ENCODE assay signal across 9 cellular contexts in the genomic region with DNA sequence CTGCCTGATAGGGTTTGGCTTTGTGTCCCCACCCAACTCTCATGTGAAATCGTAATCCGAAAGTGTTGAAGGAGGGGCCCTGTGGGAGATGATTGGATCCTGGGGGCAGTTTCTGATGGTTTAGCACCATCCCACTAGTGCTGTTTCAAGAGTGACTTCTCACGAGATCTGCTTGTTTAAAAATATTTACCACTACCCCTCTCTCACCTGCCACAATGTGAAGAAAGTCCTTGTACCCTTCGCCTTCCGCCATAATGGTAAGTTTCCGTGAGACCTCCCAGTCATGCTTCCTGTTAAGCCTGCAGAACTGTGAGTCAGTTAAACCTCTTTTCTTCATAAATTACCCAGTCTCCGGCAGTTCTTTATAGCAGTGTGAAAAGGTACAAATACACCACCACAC. TPM values are rescaled to one million over a fixed set of nuclear protein-coding genes. Genes with fewer than 3 reads are reported as not detected.
DNase-seq lines count a peak whose midpoint lies in the region; ATAC-seq and TF ChIP-seq lines count a peak whose summit lies in the region.
"Had no signal": no experiment of that assay in that cellular context is flagged by ENCODE, and none has a peak within 500 bp of the region (broad histone marks: within the 10 kb centered on the region; RNA-seq: fewer than 3 reads in every experiment).

No MANE protein-coding gene starts in this region.

- peak overlapping the region; percentile 82 for H3K4me2 ChIP-seq in mammary epithelial cell (ENCODE audit: insufficient read depth, low read depth, low read length)

- H3K4me3 ChIP-seq in HUES64 (ENCODE audit: low read length): peak overlapping the region; percentile 99
- no peak overlapping the region for H3K4me3 ChIP-seq in mammary epithelial cell (replicated peaks in 1 of 3; ENCODE audit: insufficient read depth in 1 of 3, low read depth in 2 of 3, low read length in 3 of 3)
- H3K4me3 ChIP-seq: SJSA1 had no signal

- H3K4me1 ChIP-seq in HUES64 (ENCODE audit: insufficient read depth, low read length) (peaks cover 28% of the 10 kb centered on the region), mammary epithelial cell (ENCODE audit: insufficient read depth, low read length) (peaks cover 8% of the 10 kb centered on the region)
- H3K4me1 ChIP-seq: parathyroid adenoma had no signal

- H2AFZ ChIP-seq in mammary epithelial cell (ENCODE audit: low read depth, low read length): no peak overlapping the region
- H2AFZ ChIP-seq: parathyroid adenoma had no signal

- peaks cover 54% of the 10 kb centered on the region for H3K79me2 ChIP-seq in mammary epithelial cell (ENCODE audit: insufficient read depth, low read length)
- H3K79me2 ChIP-seq: parathyroid adenoma had no signal

- intact Hi-C loops in mammary epithelial cell (cut with micrococcal nuclease): loop anchor here (5.0 to 10.0 kb wide), 5 partner anchors 61 to 836 kb away; a partner anchor contains a TSS

- H4K20me1 ChIP-seq in mammary epithelial cell (ENCODE audit: insufficient read depth, low read length): no peaks in the 10 kb centered on the region

- H3K36me3 ChIP-seq in HUES64 (ENCODE audit: insufficient read depth, low read length): peaks cover 14% of the 10 kb centered on the region; the same call in 1 of the 2 replicates
- no peaks in the 10 kb centered on the region for H3K36me3 ChIP-seq in mammary epithelial cell (ENCODE audit: insufficient read depth, low read length)

- CTCF ChIA-PET in mammary epithelial cell (lab: Charles Lee; ENCODE audit: low non-redundant PET): no interaction called here

- no peaks in the 10 kb centered on the region for H3K27me3 ChIP-seq in HUES64 (ENCODE audit: insufficient read depth, low read length)
- H3K27me3 ChIP-seq in mammary epithelial cell (ENCODE audit: insufficient read depth, low read length): no peaks in the 10 kb centered on the region
- H3K27me3 ChIP-seq: SJSA1 had no signal

- DNase-seq in T-helper 2 cell (peak in 4 of 5 experiments; percentile 9 to 95 (median 38)), mammary epithelial cell (no peak), globus pallidus (ENCODE audit: low spot score) (no peak), DMS 273 treated with DMSO at 0.1 percent for 48 hours (lab: John Stamatoyannopoulos, UW) (no peak)
- peak in 2 of 3 donors; percentile 44 to 47 for DNase-seq in stimulated activated CD4-positive, alpha-beta T cell treated with anti-CD3 and anti-CD28 coated beads, TNF-alpha, amount 100 ng/mL, for 48 hours (ENCODE audit: low read depth in 3 of 3)

- H3K27ac ChIP-seq in HUES64 (ENCODE audit: low read depth, low read length) (no peak overlapping the region), mammary epithelial cell (ENCODE audit: insufficient read depth, low read depth, low read length) (no peak overlapping the region)
- H3K27ac ChIP-seq: SJSA1 had no signal

- WGBS in HUES64: 91% methylated on average over 7 of the region's 7 CpGs
- WGBS in mammary epithelial cell (ENCODE audit: low coverage, missing lambda C conversion rate): 100% methylated on average over 6 of the region's 7 CpGs

- H3K9ac ChIP-seq in HUES64 (ENCODE audit: low read depth, low read length) (peak overlapping the region; percentile 37; the same call in 1 of the 2 replicates), mammary epithelial cell (ENCODE audit: insufficient read depth, low read length) (no peak overlapping the region)
- H3K9ac ChIP-seq: parathyroid adenoma had no signal

- no peak for ATAC-seq in HG03571 (IDR thresholded peaks at IDR 0.05; ENCODE audit: unreplicated experiment)

- dilution Hi-C loops in mammary epithelial cell (cut with HindIII; ENCODE audit: low sequenced_read_pairs): no loop called here

- no TSS peak for BruUV-seq in mammary epithelial cell (replicated peaks; lab: Mats Ljungman, UMichigan)

- in situ Hi-C loops in mammary epithelial cell (cut with MboI; ENCODE audit: low sequenced_read_pairs in 2 of 2): no loop called here

- H3K9me3 ChIP-seq in HUES64 (ENCODE audit: insufficient read depth, low read depth, low read length) (no peaks in the 10 kb centered on the region), mammary epithelial cell (replicated peaks; ENCODE audit: insufficient read depth, low read length) (no peaks in the 10 kb centered on the region)
- H3K9me3 ChIP-seq: SJSA1 had no signal

- no peak for TF ChIP-seq CTCF in mammary epithelial cell (conservative IDR thresholded peaks at IDR 0.05 in 1 of 2, IDR thresholded peaks at IDR 0.05 in 1 of 2; ENCODE audit: extremely low read depth in 1 of 2, insufficient read depth in 1 of 2, low read depth in 1 of 2, low read length in 2 of 2)

RNA-seq across cellular contexts. Expression of a gene that starts 2.7 kb away (rescaled TPM):
- polyA plus RNA-seq in HUES64 (2013, experiment 1 of 2): 7.3 TPM
- 7.7 TPM for polyA plus RNA-seq in HUES64 (2013, experiment 2 of 2)
- total RNA-seq in mammary epithelial cell: 1 to 10 TPM; 2.3 to 7.9 TPM
- polyA plus RNA-seq in mammary epithelial cell: 1.5 TPM
- 49.7 TPM for polyA minus RNA-seq in mammary epithelial cell

Comparison
In these comparisons a context has a peak if more than half of its experiments do, and no peak if none do; other contexts are left out.
1. DNase-seq: peak in T-helper 2 cell (4 of 5) and stimulated activated CD4-positive, alpha-beta T cell treated with anti-CD3 and anti-CD28 coated beads, TNF-alpha, amount 100 ng/mL, for 48 hours (2 of 3); none in mammary epithelial cell (single experiment), globus pallidus (single experiment) and DMS 273 treated with DMSO at 0.1 percent for 48 hours (single experiment).